In genomic region chr2:150485871-150486538, GRCh38 we compare ENCODE assay signal across 8 cellular contexts. TPM values are rescaled to one million over a fixed set of nuclear protein-coding genes. Genes with fewer than 3 reads are reported as not detected.
DNase-seq lines count a peak whose midpoint lies in the region; ATAC-seq and TF ChIP-seq lines count a peak whose summit lies in the region.

No MANE protein-coding gene starts in this region.

- TF ChIP-seq CTCF in right atrium auricular region (IDR thresholded peaks at IDR 0.05), result peak in 1 of 2 donors; percentile 37

- peak; percentile 87 for DNase-seq in Daoy (ENCODE audit: low read depth)
- peak; percentile 49 for DNase-seq in NCI-H1417 treated with DMSO at 0.1 percent for 48 hours (lab: John Stamatoyannopoulos, UW)
- DNase-seq in amygdala (lab: John Stamatoyannopoulos, UW), result peak in 38 of 56 donors; percentile 1 to 63 (median 27)
- DNase-seq in right atrium auricular region (ENCODE audit: low spot score), result peak; percentile 86
- peak; percentile 62 for DNase-seq in renal cortical epithelial cell (ENCODE audit: low read depth)
- no peak for DNase-seq in NK-92 treated with Interleukin-12 subunit alpha and Interleukin-12 subunit beta, amount 100 ng/mL, for 24 hours (lab: John Stamatoyannopoulos, UW)
- DNase-seq in activated CD4-positive, alpha-beta T cell treated with anti-CD3 and anti-CD28 coated beads, Interleukin-2, amount 50 U/mL, for 1 hour, result no peak

- H3K9me3 ChIP-seq in right atrium auricular region, result no peaks in the 10 kb centered on the region

- no peaks in the 10 kb centered on the region for H3K36me3 ChIP-seq in right atrium auricular region

- peak overlapping the region; percentile 92 to 97 for H3K27ac ChIP-seq in right atrium auricular region

- peaks cover 0 to 37% of the 10 kb centered on the region in 2 donors for H3K4me1 ChIP-seq in right atrium auricular region

- no peak for ATAC-seq in HG03097 (IDR thresholded peaks at IDR 0.05; ENCODE audit: low FRiP score, unreplicated experiment)

- H3K27me3 ChIP-seq in right atrium auricular region, result no peaks in the 10 kb centered on the region

- H3K4me3 ChIP-seq in right atrium auricular region, result peak overlapping the region; percentile 64 to 69

RNA-seq across cellular contexts. Expression of gene RND3, which starts 1.5 kb away (rescaled TPM):
- total RNA-seq in Daoy (2014; rRNA removed; shearing (Covaris generic)), result 75.7 and 82.3 TPM in 2 replicates
- 10 to 100 TPM in 1 of 2 donors, 1 to 10 TPM in 1; 9.6 to 25.4 TPM for total RNA-seq in right atrium auricular region
- 208 and 316 TPM in 2 replicates for total RNA-seq in renal cortical epithelial cell

Comparison
In these comparisons a context has a peak if more than half of its experiments do, and no peak if none do; other contexts are left out.
1. DNase-seq: peak in Daoy (single experiment), NCI-H1417 treated with DMSO at 0.1 percent for 48 hours (single experiment), amygdala (38 of 56), right atrium auricular region (single experiment) and renal cortical epithelial cell (single experiment); none in NK-92 treated with Interleukin-12 subunit alpha and Interleukin-12 subunit beta, amount 100 ng/mL, for 24 hours (single experiment) and activated CD4-positive, alpha-beta T cell treated with anti-CD3 and anti-CD28 coated beads, Interleukin-2, amount 50 U/mL, for 1 hour (single experiment).